ENCODE assay signal across 10 cellular contexts in genomic region chr22:38205261-38206128, GRCh38. TPM values are rescaled to one million over a fixed set of nuclear protein-coding genes. Genes with fewer than 3 reads are reported as not detected.
A peak's percentile ranks its signal among the peaks of the same experiment; 100 is the strongest.
DNase-seq lines count a peak whose midpoint lies in the region; ATAC-seq and TF ChIP-seq lines count a peak whose summit lies in the region.
"Had no signal": no experiment of that assay in that cellular context is flagged by ENCODE, and none has a peak within 500 bp of the region (broad histone marks: within the 10 kb centered on the region; RNA-seq: fewer than 3 reads in every experiment).

No MANE protein-coding gene starts in this region.

- peaks cover 16% of the 10 kb centered on the region for H3K4me1 ChIP-seq in ACC112 (ENCODE audit: control insufficient read depth, insufficient read depth, low read length, unreplicated experiment)
- H3K4me1 ChIP-seq in Peyer's patch: peaks cover 0 to 19% (median 13%) of the 10 kb centered on the region in 4 donors

- POLR2A ChIA-PET in naive thymus-derived CD8-positive, alpha-beta T cell (lab: Charles Lee): interaction anchor here (0.7 to 0.8 kb wide), 3 partner anchors 11 to 24 kb away, joined by 3 read pairs; partner anchors contain the start of gene PLA2G6

- H3K4me3 ChIP-seq in ACC112 (ENCODE audit: low read depth, low read length): no peak overlapping the region; the same call in 1 of the 2 replicates
- H3K4me3 ChIP-seq in Peyer's patch: no peak overlapping the region

- peaks cover 19 to 39% (median 33%) of the 10 kb centered on the region in 4 donors for H3K4me1 Mint-ChIP-seq in naive thymus-derived CD8-positive, alpha-beta T cell

- no peaks in the 10 kb centered on the region for H3K9me3 ChIP-seq in Peyer's patch

- ATAC-seq in naive thymus-derived CD8-positive, alpha-beta T cell: no peak
- no peak for ATAC-seq in HG02973 (IDR thresholded peaks at IDR 0.05; ENCODE audit: unreplicated experiment)
- no peak for ATAC-seq in HG03469 (IDR thresholded peaks at IDR 0.05; ENCODE audit: unreplicated experiment)
- ATAC-seq in GM21515 (IDR thresholded peaks at IDR 0.05; ENCODE audit: unreplicated experiment): no peak

- peak overlapping the region; percentile 30; the same call in 1 of the 2 replicates for H3K27ac ChIP-seq in ACC112 (ENCODE audit: low read depth, low read length)
- peak overlapping the region; percentile 89 to 95 (median 94) for H3K27ac ChIP-seq in Peyer's patch

- peak overlapping the region in 2 of 10 donors; percentile 46 to 58 for H3K4me3 Mint-ChIP-seq in naive thymus-derived CD8-positive, alpha-beta T cell
- H3K4me3 Mint-ChIP-seq: activated B cell treated with CpG ODN at 0.5 μM for 24 hours had no signal

- TF ChIP-seq CTCF in Peyer's patch (IDR thresholded peaks at IDR 0.05): no peak

- H3K27me3 ChIP-seq in ACC112 (ENCODE audit: insufficient read depth, low read length) (no peaks in the 10 kb centered on the region), Peyer's patch (no peaks in the 10 kb centered on the region)

- TF ChIP-seq POLR2A in Peyer's patch (IDR thresholded peaks at IDR 0.05): no peak

- H3K27me3 Mint-ChIP-seq in naive thymus-derived CD8-positive, alpha-beta T cell: no peaks in the 10 kb centered on the region
- H3K27me3 Mint-ChIP-seq: activated B cell treated with CpG ODN at 0.5 μM for 24 hours had no signal

- H3K36me3 ChIP-seq in ACC112 (ENCODE audit: insufficient read depth, low read length) (no peaks in the 10 kb centered on the region), Peyer's patch (no peaks in the 10 kb centered on the region)

- peak overlapping the region in 8 of 10 donors; percentile 29 to 81 (median 67) for H3K27ac Mint-ChIP-seq in naive thymus-derived CD8-positive, alpha-beta T cell
- H3K27ac Mint-ChIP-seq: activated B cell treated with CpG ODN at 0.5 μM for 24 hours had no signal

- H2AFZ ChIP-seq in ACC112 (ENCODE audit: low read length, unreplicated experiment): no peak overlapping the region

- H3K36me3 Mint-ChIP-seq in naive thymus-derived CD8-positive, alpha-beta T cell: peaks cover 0 to 1% (median 0%) of the 10 kb centered on the region in 3 donors

- H3K9me3 Mint-ChIP-seq in naive thymus-derived CD8-positive, alpha-beta T cell: no peaks in the 10 kb centered on the region
- H3K9me3 Mint-ChIP-seq: activated B cell treated with CpG ODN at 0.5 μM for 24 hours had no signal

- peaks cover 61% of the 10 kb centered on the region for H3K79me2 ChIP-seq in ACC112 (ENCODE audit: control insufficient read depth, insufficient read depth, low read length, unreplicated experiment)

- DNase-seq in Peyer's patch (peak in 1 of 3 donors; percentile 72), fibroblast of gingiva (ENCODE audit: low read depth) (peak; percentile 80), kidney tubule cell (ENCODE audit: low spot score) (no peak)
- DNase-seq in naive thymus-derived CD8-positive, alpha-beta T cell: no peak
- DNase-seq: activated B cell treated with CpG ODN at 0.5 μM for 24 hours, NCI-H510A had no signal

RNA-seq across cellular contexts. Expression of gene MAFF, which starts 3.7 kb away (rescaled TPM):
- 10 to 100 TPM in 2 of 4 donors, 1 to 10 TPM in 2; 5.1 to 14.2 (median 12.0) TPM for total RNA-seq in Peyer's patch
- total RNA-seq in naive thymus-derived CD8-positive, alpha-beta T cell: 1 to 10 TPM; 5.5 to 6.2 TPM
- polyA plus RNA-seq in naive thymus-derived CD8-positive, alpha-beta T cell: 1 to 10 TPM; 2.6 to 3.3 (median 3.0) TPM

RNA-seq across cellular contexts. Expression of gene PLA2G6, which starts 23.9 kb away (rescaled TPM):
- total RNA-seq in Peyer's patch: 100 to 1,000 TPM in 1 of 4 donors, 10 to 100 TPM in 3; 19.3 to 102 (median 60.6) TPM
- 100 to 1,000 TPM; 173 to 186 TPM for total RNA-seq in naive thymus-derived CD8-positive, alpha-beta T cell
- 1 to 10 TPM; 2.6 to 7.2 (median 2.6) TPM for polyA plus RNA-seq in naive thymus-derived CD8-positive, alpha-beta T cell
